9 cellular contexts compared by ENCODE assay signal in the genomic region with DNA sequence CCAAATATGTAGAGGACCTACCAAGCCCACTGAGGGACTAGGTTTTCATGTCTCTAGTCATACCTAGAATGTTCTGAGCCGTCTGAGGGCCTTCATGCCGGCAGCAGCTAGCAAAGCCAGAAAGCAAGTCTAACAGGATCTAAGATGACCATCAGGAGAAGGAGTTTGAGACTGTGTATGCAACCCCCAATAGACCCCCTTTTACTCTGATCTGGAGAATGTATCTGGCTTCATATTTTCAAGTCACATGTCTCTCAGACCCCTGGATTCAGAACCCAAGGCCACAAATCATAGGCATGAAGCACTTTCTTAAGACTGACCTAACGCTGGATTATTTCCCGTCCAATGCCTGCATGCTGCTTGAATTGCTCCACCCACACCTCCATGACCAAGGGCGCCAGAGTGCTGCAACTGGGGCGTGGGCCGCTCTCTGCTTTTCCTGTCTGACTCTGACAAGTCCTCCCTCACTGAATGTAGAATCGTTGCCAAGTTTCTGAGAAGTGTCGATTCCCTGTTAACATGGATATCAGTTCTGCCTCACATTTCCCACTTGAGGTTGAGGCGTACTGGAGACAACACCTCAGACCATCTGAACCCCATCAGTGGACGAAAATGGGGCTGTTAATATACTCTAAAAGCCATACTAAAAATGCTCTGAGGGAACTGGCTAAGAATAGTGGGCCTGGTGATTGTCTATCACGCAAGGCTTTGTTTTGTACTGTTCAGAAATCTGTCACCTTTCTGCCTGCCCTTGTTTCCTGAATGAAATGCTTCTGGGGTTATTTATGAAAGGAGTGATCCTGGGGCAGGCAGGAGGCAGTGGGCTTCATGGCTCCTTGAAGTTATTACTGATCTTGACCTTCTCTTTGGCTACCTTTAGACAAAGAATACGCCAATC. TPM values are rescaled to one million over a fixed set of nuclear protein-coding genes. Genes with fewer than 3 reads are reported as not detected.
DNase-seq lines count a peak whose midpoint lies in the region; ATAC-seq and TF ChIP-seq lines count a peak whose summit lies in the region.
"Had no signal": no experiment of that assay in that cellular context is flagged by ENCODE, and none has a peak within 500 bp of the region (broad histone marks: within the 10 kb centered on the region; RNA-seq: fewer than 3 reads in every experiment).

No MANE protein-coding gene starts in this region.

- no peaks in the 10 kb centered on the region for H4K20me1 ChIP-seq in PC-3 (ENCODE audit: low read length)

- no peak overlapping the region for H3K9ac ChIP-seq in PC-3 (ENCODE audit: low read length)

- no peak overlapping the region for H2AFZ ChIP-seq in PC-3 (ENCODE audit: low read length)

- no peaks in the 10 kb centered on the region for H3K79me2 ChIP-seq in PC-3 (ENCODE audit: low read length)

- intact Hi-C loops in PC-3 (cut with micrococcal nuclease): loop anchor here (10.0 kb wide), 1 partner anchor 111 kb away; no protein-coding TSS in a partner anchor
- intact Hi-C loops in naive thymus-derived CD4-positive, alpha-beta T cell (cut with micrococcal nuclease): no loop called here

- H3K36me3 Mint-ChIP-seq in naive thymus-derived CD4-positive, alpha-beta T cell: peaks cover 0 to 19% (median 9%) of the 10 kb centered on the region in 5 donors

- CTCF ChIA-PET in PC-3 (lab: Charles Lee): no interaction called here
- CTCF ChIA-PET in naive thymus-derived CD4-positive, alpha-beta T cell (lab: Charles Lee): no interaction called here

- peak overlapping the region in 1 of 10 donors; percentile 42 for H3K4me3 Mint-ChIP-seq in naive thymus-derived CD4-positive, alpha-beta T cell

- H3K4me2 ChIP-seq in PC-3 (ENCODE audit: low read length): no peak overlapping the region

- TSS peak; percentile 20 for BruUV-seq in PC-3 (replicated peaks; lab: Mats Ljungman, UMichigan)

- TF ChIP-seq CTCF in PC-3 (conservative IDR thresholded peaks at IDR 0.05; ENCODE audit: low read depth, low read length): no peak

- no peaks in the 10 kb centered on the region for H3K27me3 ChIP-seq in PC-3 (ENCODE audit: low read length)
- H3K27me3 ChIP-seq in naive thymus-derived CD4-positive, alpha-beta T cell (ENCODE audit: control insufficient read depth in 2 of 2, insufficient read depth in 2 of 2, low read length in 2 of 2): no peaks in the 10 kb centered on the region
- H3K27me3 ChIP-seq: uterus had no signal

- H3F3A ChIP-seq in PC-3 (ENCODE audit: low read length, unreplicated experiment): no peaks in the 10 kb centered on the region

- POLR2A ChIA-PET in PC-3 (lab: Charles Lee; ENCODE audit: unreplicated experiment): no interaction called here
- POLR2A ChIA-PET in naive thymus-derived CD4-positive, alpha-beta T cell (lab: Charles Lee): interaction anchor here (0.8 kb wide), 1 partner anchor 143 kb away, joined by 3 read pairs; no protein-coding TSS in a partner anchor

- ATAC-seq in GM19351 (IDR thresholded peaks at IDR 0.05; ENCODE audit: unreplicated experiment) (peak; percentile 30), PC-3 (no peak), HG02759 (IDR thresholded peaks at IDR 0.05; ENCODE audit: unreplicated experiment) (no peak)
- peak; percentile 81 for ATAC-seq in naive thymus-derived CD4-positive, alpha-beta T cell

- H3K36me3 ChIP-seq in PC-3 (ENCODE audit: low read depth, low read length) (peaks cover 23% of the 10 kb centered on the region), urinary bladder (ENCODE audit: insufficient read depth) (no peaks in the 10 kb centered on the region)
- peaks cover 8 to 36% (median 11%) of the 10 kb centered on the region in 3 experiments for H3K36me3 ChIP-seq in naive thymus-derived CD4-positive, alpha-beta T cell (ENCODE audit: control insufficient read depth in 2 of 3, insufficient read depth in 3 of 3, low read length in 3 of 3)
- H3K36me3 ChIP-seq: uterus had no signal

- H3K27ac Mint-ChIP-seq in naive thymus-derived CD4-positive, alpha-beta T cell: peak overlapping the region in 6 of 9 donors; percentile 40 to 73 (median 64)

- H3K27me3 Mint-ChIP-seq in naive thymus-derived CD4-positive, alpha-beta T cell: no peaks in the 10 kb centered on the region

- peaks cover 4 to 28% (median 7%) of the 10 kb centered on the region in 7 donors for H3K4me1 Mint-ChIP-seq in naive thymus-derived CD4-positive, alpha-beta T cell

- H3K4me1 ChIP-seq in PC-3 (ENCODE audit: insufficient read depth, low read length) (peaks cover 13% of the 10 kb centered on the region), urinary bladder (ENCODE audit: insufficient read depth) (no peaks in the 10 kb centered on the region)
- peaks cover 5 to 13% of the 10 kb centered on the region in 2 donors for H3K4me1 ChIP-seq in naive thymus-derived CD4-positive, alpha-beta T cell (ENCODE audit: control insufficient read depth in 2 of 2, insufficient read depth in 2 of 2, low read length in 2 of 2)
- H3K4me1 ChIP-seq: uterus had no signal

- no peak overlapping the region for H3K4me3 ChIP-seq in PC-3 (ENCODE audit: low read length)
- H3K4me3 ChIP-seq in naive thymus-derived CD4-positive, alpha-beta T cell (ENCODE audit: low read length): no peak overlapping the region
- H3K4me3 ChIP-seq in urinary bladder (ENCODE audit: low read depth, low read length): no peak overlapping the region
- H3K4me3 ChIP-seq: uterus had no signal

- no peaks in the 10 kb centered on the region for H3K9me2 ChIP-seq in PC-3 (replicated peaks; ENCODE audit: low read length)

- H3K9me3 ChIP-seq in PC-3 (ENCODE audit: low read length): no peaks in the 10 kb centered on the region
- H3K9me3 ChIP-seq in naive thymus-derived CD4-positive, alpha-beta T cell (ENCODE audit: control insufficient read depth in 2 of 3, low read length in 3 of 3): no peaks in the 10 kb centered on the region
- H3K9me3 ChIP-seq: uterus had no signal

- 65% methylated on average over 13 of the region's 13 CpGs for WGBS in urinary bladder

- H3K27ac ChIP-seq in PC-3 (ENCODE audit: low read length) (no peak overlapping the region), angular gyrus (ENCODE audit: low read depth, low read length) (peak overlapping the region; percentile 47), urinary bladder (ENCODE audit: low read depth) (peak overlapping the region; percentile 39)
- H3K27ac ChIP-seq in naive thymus-derived CD4-positive, alpha-beta T cell (ENCODE audit: low read depth, low read length): no peak overlapping the region

- no peaks in the 10 kb centered on the region for H3K9me3 Mint-ChIP-seq in naive thymus-derived CD4-positive, alpha-beta T cell

- DNase-seq in PC-3: no peak
- peak in 1 of 9 donors; percentile 12 for DNase-seq in naive thymus-derived CD4-positive, alpha-beta T cell
- DNase-seq in NCI-H187 treated with DMSO at 0.1 percent for 48 hours (lab: John Stamatoyannopoulos, UW): no peak
- DNase-seq in cortex of kidney (lab: John Stamatoyannopoulos, UW): no peak

RNA-seq across cellular contexts. Expression of gene ASXL1, which starts 23.9 kb away (rescaled TPM):
- total RNA-seq in PC-3 (2014; rRNA removed) (42.8 and 60.7 TPM in 2 replicates), urinary bladder (69.6 TPM)
- total RNA-seq in naive thymus-derived CD4-positive, alpha-beta T cell: 100 to 1,000 TPM; 106 to 200 (median 158) TPM
- polyA plus RNA-seq in naive thymus-derived CD4-positive, alpha-beta T cell: 10 to 100 TPM; 14.7 to 18.8 TPM
- polyA plus RNA-seq in urinary bladder: 28.6 TPM

RNA-seq across cellular contexts. Expression of gene KIF3B, which starts 56.8 kb away (rescaled TPM):
- total RNA-seq in PC-3 (2014; rRNA removed) (20.0 and 23.0 TPM in 2 replicates), urinary bladder (21.1 TPM)
- 10 to 100 TPM in 4 of 5 experiments, 1 to 10 TPM in 1; 9.3 to 19.5 (median 11.5) TPM for total RNA-seq in naive thymus-derived CD4-positive, alpha-beta T cell
- 1 to 10 TPM; 1.5 to 2.7 TPM for polyA plus RNA-seq in naive thymus-derived CD4-positive, alpha-beta T cell
- 15.8 TPM for polyA plus RNA-seq in urinary bladder

Comparison
In these comparisons a context has a peak if more than half of its experiments do, and no peak if none do; other contexts are left out.
1. ATAC-seq: peak in GM19351 (single experiment) and naive thymus-derived CD4-positive, alpha-beta T cell (single experiment); none in PC-3 (single experiment) and HG02759 (single experiment).
2. H3K27ac ChIP-seq: peak in angular gyrus (single experiment) and urinary bladder (single experiment); none in PC-3 (single experiment) and naive thymus-derived CD4-positive, alpha-beta T cell (single experiment).